ENCODE assay signal across 20 cellular contexts in the genomic region with DNA sequence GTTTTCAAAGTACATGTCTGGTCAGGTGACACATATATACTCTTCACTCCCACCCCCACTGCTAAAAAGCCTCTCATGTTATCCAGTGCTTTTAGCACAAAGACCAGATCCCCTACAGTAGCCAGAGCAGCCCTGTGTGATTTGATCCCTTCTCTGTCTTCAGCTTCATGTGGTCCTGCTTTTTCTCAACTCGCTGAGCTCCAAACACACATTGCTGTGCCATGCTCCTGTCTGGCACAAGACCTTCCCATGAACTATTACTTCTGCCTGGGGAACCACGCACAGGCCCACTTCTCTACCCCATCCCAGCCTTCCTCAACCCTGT.
A peak's percentile ranks its signal among the peaks of the same experiment; 100 is the strongest.
DNase-seq lines count a peak whose midpoint lies in the region; ATAC-seq, FAIRE-seq and TF ChIP-seq lines count a peak whose summit lies in the region.
"Had no signal": no experiment of that assay in that cellular context is flagged by ENCODE, and none has a peak within 500 bp of the region (broad histone marks: within the 10 kb centered on the region; RNA-seq: fewer than 3 reads in every experiment).

No MANE protein-coding gene starts in this region.

- H3K4me1 Mint-ChIP-seq in mesothelial cell of epicardium = peaks cover 26% of the 10 kb centered on the region

- no peaks in the 10 kb centered on the region for H3K36me3 Mint-ChIP-seq in mesothelial cell of epicardium

- no peaks in the 10 kb centered on the region for H3K36me3 ChIP-seq in cardiac muscle cell
- no peaks in the 10 kb centered on the region for H3K36me3 ChIP-seq in heart left ventricle
- no peaks in the 10 kb centered on the region for H3K36me3 ChIP-seq in K562 (ENCODE audit: control insufficient read depth, insufficient read depth, low read length)
- H3K36me3 ChIP-seq in gastroesophageal sphincter = no peaks in the 10 kb centered on the region
- H3K36me3 ChIP-seq: MG63 had no signal

- no peak for TF ChIP-seq RAD21 in K562 (CRISPR knock-in tag; conservative IDR thresholded peaks at IDR 0.05 in 1 of 2, IDR thresholded peaks at IDR 0.05 in 1 of 2)

- H3K27me3 Mint-ChIP-seq in mesothelial cell of epicardium (ENCODE audit: low read depth) = no peaks in the 10 kb centered on the region

- H4K20me1 ChIP-seq in K562 (replicated peaks; ENCODE audit: control insufficient read depth, insufficient read depth, low read length) = no peaks in the 10 kb centered on the region

- peaks cover 11% of the 10 kb centered on the region for H3K9me3 Mint-ChIP-seq in mesothelial cell of epicardium
- H3K9me3 Mint-ChIP-seq: CD4-positive, alpha-beta T cell; HFFc6 had no signal

- POLR2A ChIA-PET in K562 (lab: Yijun Ruan, JAX) = interaction anchor here (0.6 to 1.3 kb wide), 4 partner anchors 11 to 103 kb away, joined by 3 to 4 read pairs (median 3); no protein-coding TSS in a partner anchor

- peaks cover 33% of the 10 kb centered on the region for H3K4me1 ChIP-seq in cardiac muscle cell (ENCODE audit: low read depth)
- peaks cover 0 to 8% (median 0%) of the 10 kb centered on the region in 12 donors for H3K4me1 ChIP-seq in heart left ventricle
- peaks cover 3 to 20% of the 10 kb centered on the region in 2 experiments; a peak in 3 of 5 replicates for H3K4me1 ChIP-seq in K562 (replicated peaks in 1 of 2; ENCODE audit: control insufficient read depth in 2 of 2, insufficient read depth in 2 of 2, low read length in 2 of 2)
- no peaks in the 10 kb centered on the region for H3K4me1 ChIP-seq in gastroesophageal sphincter

- no peak for TF ChIP-seq CTCF in cardiac muscle cell (IDR thresholded peaks at IDR 0.05; ENCODE audit: low read depth, low read length)
- TF ChIP-seq CTCF in heart left ventricle (IDR thresholded peaks at IDR 0.05) = no peak
- no peak for TF ChIP-seq CTCF in K562 (IDR thresholded peaks at IDR 0.05 in 2 of 3, conservative IDR thresholded peaks at IDR 0.05 in 1 of 3; ENCODE audit: insufficient read depth in 2 of 3, low read depth in 1 of 3, low read length in 3 of 3)
- TF ChIP-seq CTCF in mesothelial cell of epicardium (IDR thresholded peaks at IDR 0.05; ENCODE audit: unreplicated experiment) = no peak
- no peak for TF ChIP-seq CTCF in gastroesophageal sphincter (IDR thresholded peaks at IDR 0.05)

- H3K27ac ChIP-seq in cardiac muscle cell (peak overlapping the region; percentile 83), heart left ventricle (no peak overlapping the region), K562 (ENCODE audit: extremely low read depth, low read depth, low read length) (no peak overlapping the region), gastroesophageal sphincter (no peak overlapping the region)
- H3K27ac ChIP-seq: GM23248, HL-60, KMS-11 had no signal

- H3K4me3 ChIP-seq in cardiac muscle cell (no peak overlapping the region), heart left ventricle (no peak overlapping the region), K562 (no peak overlapping the region), gastroesophageal sphincter (no peak overlapping the region)
- H3K4me3 ChIP-seq: GM23248, MG63 had no signal

- DNase-seq in cardiac muscle cell (ENCODE audit: low read depth in 1 of 2, low spot score in 1 of 2) (peak in 1 of 2 donors; percentile 32), heart left ventricle (no peak), K562 (ENCODE audit: extremely low read depth in 1 of 4, low spot score in 3 of 4) (no peak), mesothelial cell of epicardium (ENCODE audit: low spot score in 2 of 2, unreplicated experiment in 2 of 2) (no peak)
- no peak for DNase-seq in stimulated activated CD4-positive, alpha-beta T cell treated with anti-CD3 and anti-CD28 coated beads, Interleukin-12 subunit alpha, Interleukin-12 subunit beta, amount 100 ng/mL, for 4 hours
- DNase-seq: CD4-positive, alpha-beta T cell; DND-41; GF-D8; GM23248; HFFc6; MG63; NCI-H1105; NCI-H524; SHP77 treated with DMSO at 0.1 percent for 48 hours had no signal

- ATAC-seq in heart left ventricle (no peak), K562 (peak; percentile 65), GM21515 (IDR thresholded peaks at IDR 0.05; ENCODE audit: unreplicated experiment) (no peak), gastroesophageal sphincter (no peak)

- H3K27me3 ChIP-seq in cardiac muscle cell (no peaks in the 10 kb centered on the region), heart left ventricle (peaks cover 0 to 4% (median 0%) of the 10 kb centered on the region in 9 donors), K562 (ENCODE audit: control insufficient read depth in 2 of 2, insufficient read depth in 2 of 2, low read length in 2 of 2) (no peaks in the 10 kb centered on the region), gastroesophageal sphincter (no peaks in the 10 kb centered on the region)
- H3K27me3 ChIP-seq: MG63 had no signal

- H3K9ac ChIP-seq in K562 (ENCODE audit: insufficient read depth in 1 of 2, low read depth in 2 of 2, low read length in 2 of 2) = no peak overlapping the region
- H3K9ac ChIP-seq: GM23248, KMS-11 had no signal

- in situ Hi-C loops in K562 (cut with MboI) = no loop called here

- H3K9me3 ChIP-seq in cardiac muscle cell (ENCODE audit: low read depth) (no peaks in the 10 kb centered on the region), heart left ventricle (peaks cover 0 to 11% (median 0%) of the 10 kb centered on the region in 12 donors), K562 (replicated peaks; ENCODE audit: control insufficient read depth, insufficient read depth, low read depth, low read length) (no peaks in the 10 kb centered on the region), gastroesophageal sphincter (peaks cover 0 to 10% (median 0%) of the 10 kb centered on the region in 3 donors)
- H3K9me3 ChIP-seq: MG63 had no signal

- WGBS in heart left ventricle, 4 donors = 73 to 88% (median 83%) methylated on average over 2 of the region's 2 CpGs
- 28% methylated on average over 2 of the region's 2 CpGs for WGBS in K562 (ENCODE audit: insufficient coverage, low coverage, missing lambda C conversion rate)
- WGBS in gastroesophageal sphincter (ENCODE audit: low coverage in 1 of 2), 2 donors = 62 to 94% methylated on average over 2 of the region's 2 CpGs

- H3K9me1 ChIP-seq in K562 (ENCODE audit: control insufficient read depth, insufficient read depth, low read length) = no peaks in the 10 kb centered on the region

- no peak overlapping the region for H3K4me3 Mint-ChIP-seq in mesothelial cell of epicardium
- H3K4me3 Mint-ChIP-seq: CD4-positive, alpha-beta T cell; HFFc6 had no signal

- TF ChIP-seq EP300 in K562 (IDR thresholded peaks at IDR 0.05; ENCODE audit: low read length) (no peak), gastroesophageal sphincter (IDR thresholded peaks at IDR 0.05) (no peak)

- H2AFZ ChIP-seq in K562 (ENCODE audit: low read depth, low read length) = no peak overlapping the region; the same call in 1 of the 2 replicates

- no TSS peak for BruUV-seq in K562 (replicated peaks; lab: Mats Ljungman, UMichigan)

- peak overlapping the region; percentile 13 for H3K27ac Mint-ChIP-seq in mesothelial cell of epicardium
- H3K27ac Mint-ChIP-seq: CD4-positive, alpha-beta T cell; HFFc6 had no signal

- FAIRE-seq in K562 (lab: Jason Lieb, UNC) = no peak
- FAIRE-seq: D721Med, RCC 7860 had no signal

- CTCF ChIA-PET in K562 (lab: Yijun Ruan, JAX; ENCODE audit: low intra/inter-chr PET ratio) = no interaction called here

- H3K79me2 ChIP-seq in K562 (ENCODE audit: control insufficient read depth, insufficient read depth, low read length) = no peaks in the 10 kb centered on the region

- intact Hi-C loops in heart left ventricle (cut with DNase I) (no loop called here), K562 (cut with micrococcal nuclease) (no loop called here)

- H3K4me2 ChIP-seq in K562 (ENCODE audit: insufficient read depth, low read length) = peak overlapping the region; percentile 10; the same call in 1 of the 2 replicates
- H3K4me2 ChIP-seq: KMS-11 had no signal

- TF ChIP-seq POLR2A in heart left ventricle (IDR thresholded peaks at IDR 0.05) = no peak
- TF ChIP-seq POLR2A in K562 (conservative IDR thresholded peaks at IDR 0.05) = no peak
- no peak for TF ChIP-seq POLR2A in gastroesophageal sphincter (IDR thresholded peaks at IDR 0.05)

TF ChIP-seq in K562, 482 proteins besides CTCF, POLR2A, EP300 and RAD21 (continues in another document):
- TF ChIP-seq, protein P1, sequence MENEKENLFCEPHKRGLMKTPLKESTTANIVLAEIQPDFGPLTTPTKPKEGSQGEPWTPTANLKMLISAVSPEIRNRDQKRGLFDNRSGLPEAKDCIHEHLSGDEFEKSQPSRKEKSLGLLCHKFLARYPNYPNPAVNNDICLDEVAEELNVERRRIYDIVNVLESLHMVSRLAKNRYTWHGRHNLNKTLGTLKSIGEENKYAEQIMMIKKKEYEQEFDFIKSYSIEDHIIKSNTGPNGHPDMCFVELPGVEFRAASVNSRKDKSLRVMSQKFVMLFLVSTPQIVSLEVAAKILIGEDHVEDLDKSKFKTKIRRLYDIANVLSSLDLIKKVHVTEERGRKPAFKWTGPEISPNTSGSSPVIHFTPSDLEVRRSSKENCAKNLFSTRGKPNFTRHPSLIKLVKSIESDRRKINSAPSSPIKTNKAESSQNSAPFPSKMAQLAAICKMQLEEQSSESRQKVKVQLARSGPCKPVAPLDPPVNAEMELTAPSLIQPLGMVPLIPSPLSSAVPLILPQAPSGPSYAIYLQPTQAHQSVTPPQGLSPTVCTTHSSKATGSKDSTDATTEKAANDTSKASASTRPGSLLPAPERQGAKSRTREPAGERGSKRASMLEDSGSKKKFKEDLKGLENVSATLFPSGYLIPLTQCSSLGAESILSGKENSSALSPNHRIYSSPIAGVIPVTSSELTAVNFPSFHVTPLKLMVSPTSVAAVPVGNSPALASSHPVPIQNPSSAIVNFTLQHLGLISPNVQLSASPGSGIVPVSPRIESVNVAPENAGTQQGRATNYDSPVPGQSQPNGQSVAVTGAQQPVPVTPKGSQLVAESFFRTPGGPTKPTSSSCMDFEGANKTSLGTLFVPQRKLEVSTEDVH (IDR thresholded peaks at IDR 0.05; ENCODE audit: low read depth, partially characterized antibody) = no peak
